In genomic region chr2:56337342-56337741, GRCh38 we compare ENCODE assay signal across 17 cellular contexts.
DNase-seq lines count a peak whose midpoint lies in the region; ATAC-seq and TF ChIP-seq lines count a peak whose summit lies in the region.
"Had no signal": no experiment of that assay in that cellular context is flagged by ENCODE, and none has a peak within 500 bp of the region (broad histone marks: within the 10 kb centered on the region; RNA-seq: fewer than 3 reads in every experiment).

No MANE protein-coding gene starts in this region.

- no peaks in the 10 kb centered on the region for H3K9me3 ChIP-seq in hepatocyte (ENCODE audit: low read depth)
- H3K9me3 ChIP-seq in BE2C, result no peaks in the 10 kb centered on the region
- H3K9me3 ChIP-seq: colonic mucosa had no signal

- no peaks in the 10 kb centered on the region for H3K27me3 ChIP-seq in hepatocyte
- no peaks in the 10 kb centered on the region for H3K27me3 ChIP-seq in BE2C
- H3K27me3 ChIP-seq: colonic mucosa, neural progenitor cell had no signal

- H4K20me1 ChIP-seq in hepatocyte (ENCODE audit: insufficient read depth, poor library complexity, severe bottlenecking), result no peaks in the 10 kb centered on the region

- no peak for TF ChIP-seq CTCF in hepatocyte (IDR thresholded peaks at IDR 0.05; ENCODE audit: poor library complexity)
- TF ChIP-seq CTCF in BE2C (IDR thresholded peaks at IDR 0.05; ENCODE audit: low read depth, low read length), result no peak

- H3K4me1 ChIP-seq in hepatocyte (ENCODE audit: insufficient read depth), result no peaks in the 10 kb centered on the region
- no peaks in the 10 kb centered on the region for H3K4me1 ChIP-seq in BE2C
- H3K4me1 ChIP-seq: colonic mucosa, neural progenitor cell had no signal

- peak; percentile 93 for DNase-seq in DMS153 treated with DMSO at 0.1 percent for 48 hours (lab: John Stamatoyannopoulos, UW; ENCODE audit: unreplicated experiment)
- peak; percentile 86 for DNase-seq in NCI-H1092 treated with DMSO at 0.1 percent for 48 hours (lab: John Stamatoyannopoulos, UW)
- peak; percentile 81 for DNase-seq in NCI-H345 treated with DMSO at 0.1 percent for 48 hours (lab: John Stamatoyannopoulos, UW; ENCODE audit: unreplicated experiment)
- DNase-seq in hepatocyte (ENCODE audit: low spot score), result peak; percentile 28
- no peak for DNase-seq in A172 (ENCODE audit: low spot score)
- no peak for DNase-seq in SW 1271 (lab: John Stamatoyannopoulos, UW)
- no peak for DNase-seq in BE2C
- DNase-seq: activated CD4-positive, alpha-beta T cell treated with anti-CD3 and anti-CD28 coated beads for 1 hour; activated gamma-delta T cell treated with Interleukin-2 at 50 U/mL for 16 hours; anterior cingulate cortex; colonic mucosa; MM.1S; NCI-H524 treated with DMSO at 0.1 percent for 48 hours; retina; RPMI8226 had no signal

- no peak overlapping the region for H3K4me2 ChIP-seq in hepatocyte
- H3K4me2 ChIP-seq: neural progenitor cell had no signal

- H3K79me2 ChIP-seq in hepatocyte, result no peaks in the 10 kb centered on the region

- H3K4me3 ChIP-seq in hepatocyte, result no peak overlapping the region
- no peak overlapping the region for H3K4me3 ChIP-seq in BE2C (ENCODE audit: low read depth, low read length)
- H3K4me3 ChIP-seq: colonic mucosa, neural progenitor cell had no signal

- H3K9me2 ChIP-seq in hepatocyte (replicated peaks; ENCODE audit: insufficient read depth), result no peaks in the 10 kb centered on the region

- ATAC-seq in GM18519 (IDR thresholded peaks at IDR 0.05; ENCODE audit: low FRiP score, unreplicated experiment), result no peak

- no peak overlapping the region for H3K27ac ChIP-seq in hepatocyte
- H3K27ac ChIP-seq: colonic mucosa, neural progenitor cell had no signal

- no peaks in the 10 kb centered on the region for H3K36me3 ChIP-seq in hepatocyte (replicated peaks; ENCODE audit: insufficient read depth, low read depth)
- H3K36me3 ChIP-seq in BE2C, result no peaks in the 10 kb centered on the region
- H3K36me3 ChIP-seq: colonic mucosa, neural progenitor cell had no signal

- H2AFZ ChIP-seq in hepatocyte, result no peak overlapping the region
- H2AFZ ChIP-seq: neural progenitor cell had no signal

- 67% methylated on average over 3 of the region's 3 CpGs for WGBS in hepatocyte (ENCODE audit: low lambda C conversion rate, missing lambda C conversion rate)

Comparison
In these comparisons a context has a peak if more than half of its experiments do, and no peak if none do; other contexts are left out.
1. DNase-seq: peak in DMS153 treated with DMSO at 0.1 percent for 48 hours (single experiment), NCI-H1092 treated with DMSO at 0.1 percent for 48 hours (single experiment), NCI-H345 treated with DMSO at 0.1 percent for 48 hours (single experiment) and hepatocyte (single experiment); none in A172 (single experiment), SW 1271 (0 of 2) and BE2C (single experiment).